In the genomic region with DNA sequence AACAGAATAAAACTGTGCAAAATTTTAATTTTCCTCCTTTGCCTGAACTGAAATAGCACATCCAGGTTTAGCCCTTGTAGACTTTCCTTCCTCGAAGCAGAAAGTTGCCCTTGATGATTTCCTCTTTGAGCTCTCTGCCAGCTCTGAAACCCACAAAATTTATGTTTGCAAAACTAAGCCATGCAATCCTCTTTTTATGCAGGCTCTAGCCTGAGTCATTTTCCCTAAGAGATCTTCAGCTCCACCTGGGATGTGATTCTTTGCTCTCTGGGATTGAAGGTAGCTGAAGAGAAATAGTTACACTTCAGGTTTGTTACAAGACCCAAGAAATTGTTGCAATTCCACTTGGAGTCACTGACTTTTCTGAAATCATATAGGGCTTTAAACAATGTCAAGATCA, we compare ENCODE assay signal across 10 cellular contexts. TPM values are rescaled to one million over a fixed set of nuclear protein-coding genes. Genes with fewer than 3 reads are reported as not detected.
DNase-seq lines count a peak whose midpoint lies in the region; ATAC-seq and TF ChIP-seq lines count a peak whose summit lies in the region.
"Had no signal": no experiment of that assay in that cellular context is flagged by ENCODE, and none has a peak within 500 bp of the region (broad histone marks: within the 10 kb centered on the region; RNA-seq: fewer than 3 reads in every experiment).

No MANE protein-coding gene starts in this region.

- H3K4me3 ChIP-seq in WI38 (ENCODE audit: low read depth, low read length) (peak overlapping the region; percentile 89), foreskin fibroblast (ENCODE audit: low read depth in 1 of 2, low read length in 2 of 2) (peak overlapping the region; percentile 72 to 80), subcutaneous abdominal adipose tissue (ENCODE audit: low read depth in 1 of 5, low read length in 5 of 5) (peak overlapping the region; percentile 73 to 89 (median 74))

- H3K9ac ChIP-seq in subcutaneous abdominal adipose tissue (ENCODE audit: low read length in 5 of 5), result peak overlapping the region in 1 of 5 donors; percentile 92

- H3K4me1 Mint-ChIP-seq in activated CD4-positive, alpha-beta T cell treated with anti-CD3 and anti-CD28 coated beads, Interleukin-2, amount 10 ng/mL, durations not matched to agents 24 days and 14 days, result peaks cover 11% of the 10 kb centered on the region

- H3K36me3 Mint-ChIP-seq in activated CD4-positive, alpha-beta T cell treated with anti-CD3 and anti-CD28 coated beads, Interleukin-2, amount 10 ng/mL, durations not matched to agents 24 days and 14 days (ENCODE audit: low read depth), result no peaks in the 10 kb centered on the region

- peak overlapping the region; percentile 97 for H3K27ac ChIP-seq in subcutaneous abdominal adipose tissue (ENCODE audit: low read depth, low read length)

- peaks cover 72% of the 10 kb centered on the region for H3K27me3 Mint-ChIP-seq in activated CD4-positive, alpha-beta T cell treated with anti-CD3 and anti-CD28 coated beads, Interleukin-2, amount 10 ng/mL, durations not matched to agents 24 days and 14 days

- no peaks in the 10 kb centered on the region for H3K36me3 ChIP-seq in subcutaneous abdominal adipose tissue (ENCODE audit: control insufficient read depth in 5 of 5, insufficient read depth in 5 of 5, low read length in 5 of 5)
- H3K36me3 ChIP-seq: tibial nerve had no signal

- TF ChIP-seq CTCF in WI38 (IDR thresholded peaks at IDR 0.05; ENCODE audit: low read depth, low read length) (no peak), foreskin fibroblast (IDR thresholded peaks at IDR 0.05; ENCODE audit: low read depth, low read length) (no peak)

- no peaks in the 10 kb centered on the region for H3K27me3 ChIP-seq in subcutaneous abdominal adipose tissue (ENCODE audit: control insufficient read depth in 5 of 5, insufficient read depth in 4 of 5, low read length in 5 of 5)
- H3K27me3 ChIP-seq: tibial nerve had no signal

- H3K4me1 ChIP-seq in subcutaneous abdominal adipose tissue (ENCODE audit: control insufficient read depth in 5 of 5, insufficient read depth in 5 of 5, low read length in 5 of 5), result peaks cover 8 to 62% (median 40%) of the 10 kb centered on the region in 5 donors

- no peak overlapping the region for H3K27ac Mint-ChIP-seq in activated CD4-positive, alpha-beta T cell treated with anti-CD3 and anti-CD28 coated beads, Interleukin-2, amount 10 ng/mL, durations not matched to agents 24 days and 14 days

- no peaks in the 10 kb centered on the region for H3K9me3 Mint-ChIP-seq in activated CD4-positive, alpha-beta T cell treated with anti-CD3 and anti-CD28 coated beads, Interleukin-2, amount 10 ng/mL, durations not matched to agents 24 days and 14 days

- no peak for ATAC-seq in GM18873 (IDR thresholded peaks at IDR 0.05; ENCODE audit: low FRiP score, unreplicated experiment)

- DNase-seq in activated CD4-positive, alpha-beta T cell treated with anti-CD3 and anti-CD28 coated beads, Interleukin-2, amount 10 ng/mL, durations not matched to agents 24 days and 14 days, result no peak
- DNase-seq in activated CD4-positive, alpha-beta T cell treated with anti-CD3 and anti-CD28 coated beads, Interleukin-2, amount 50 U/mL, for 48 hours, result no peak
- DNase-seq in foreskin fibroblast (peak in 1 of 2 donors; percentile 65), NCI-H187 treated with DMSO at 0.1 percent for 48 hours (lab: John Stamatoyannopoulos, UW) (no peak), cortex of kidney (lab: John Stamatoyannopoulos, UW) (no peak)
- DNase-seq: NCI-H2081 treated with DMSO at 0.1 percent for 48 hours had no signal

- H3K9me3 ChIP-seq in subcutaneous abdominal adipose tissue (ENCODE audit: control insufficient read depth in 5 of 5, low read length in 5 of 5), result no peaks in the 10 kb centered on the region
- H3K9me3 ChIP-seq: tibial nerve had no signal

- H3K4me3 Mint-ChIP-seq in activated CD4-positive, alpha-beta T cell treated with anti-CD3 and anti-CD28 coated beads, Interleukin-2, amount 10 ng/mL, durations not matched to agents 24 days and 14 days, result peak overlapping the region; percentile 88

- intact Hi-C loops in activated CD4-positive, alpha-beta T cell treated with anti-CD3 and anti-CD28 coated beads, Interleukin-2, amount 10 ng/mL, durations not matched to agents 24 days and 14 days (cut with micrococcal nuclease), result no loop called here

RNA-seq across cellular contexts. Expression of gene F3, which starts 1.4 kb away (rescaled TPM):
- total RNA-seq in activated CD4-positive, alpha-beta T cell treated with anti-CD3 and anti-CD28 coated beads, Interleukin-2, amount 10 ng/mL, durations not matched to agents 24 days and 14 days, result 0.07 and 0.33 TPM in 2 replicates
